ENCODE assay signal across 12 cellular contexts in genomic region chr2:27152796-27153464, GRCh38. TPM values are rescaled to one million over a fixed set of nuclear protein-coding genes. Genes with fewer than 3 reads are reported as not detected.
DNase-seq lines count a peak whose midpoint lies in the region; ATAC-seq and TF ChIP-seq lines count a peak whose summit lies in the region.
"Had no signal": no experiment of that assay in that cellular context is flagged by ENCODE, and none has a peak within 500 bp of the region (broad histone marks: within the 10 kb centered on the region; RNA-seq: fewer than 3 reads in every experiment).

No MANE protein-coding gene starts in this region.

- H3K4me2 ChIP-seq in OCI-LY3 (ENCODE audit: low read length) = peak overlapping the region; percentile 38

- peak; percentile 86 for DNase-seq in COLO668 (lab: John Stamatoyannopoulos, UW; ENCODE audit: unreplicated experiment)
- peak; percentile 49 for DNase-seq in iris pigment epithelial cell (ENCODE audit: low read depth)
- no peak for DNase-seq in ascending aorta (ENCODE audit: low spot score in 2 of 2)
- no peak for DNase-seq in GM19240 (ENCODE audit: insufficient read length, low spot score)
- DNase-seq in prostate gland (ENCODE audit: low spot score) = no peak
- DNase-seq in body of pancreas = no peak
- DNase-seq: activated CD8-positive, alpha-beta memory T cell treated with anti-CD3 and anti-CD28 coated beads for 24 hours; CD4-positive, CD25-positive, alpha-beta regulatory T cell had no signal

- intact Hi-C loops in ascending aorta (cut with DNase I) (no loop called here), prostate gland (cut with DNase I) (no loop called here), body of pancreas (cut with DNase I) (no loop called here)

- no peaks in the 10 kb centered on the region for H3K79me2 ChIP-seq in OCI-LY3 (ENCODE audit: low read length)

- H2AFZ ChIP-seq in OCI-LY3 (ENCODE audit: low read depth, low read length) = no peak overlapping the region

- H3K27me3 ChIP-seq in OCI-LY3 (ENCODE audit: low read depth, low read length) (no peaks in the 10 kb centered on the region), ascending aorta (no peaks in the 10 kb centered on the region), prostate gland (replicated peaks; ENCODE audit: insufficient read depth) (no peaks in the 10 kb centered on the region), body of pancreas (no peaks in the 10 kb centered on the region)

- H3K4me3 ChIP-seq in HEK293 (ENCODE audit: low read depth, low read length) (no peak overlapping the region), OCI-LY3 (ENCODE audit: low read length) (no peak overlapping the region), ascending aorta (no peak overlapping the region), prostate gland (no peak overlapping the region), body of pancreas (no peak overlapping the region)
- H3K4me3 ChIP-seq: skin epidermis had no signal

- H3K4me1 ChIP-seq in HEK293 (ENCODE audit: control insufficient read depth, insufficient read depth, low read length) = no peaks in the 10 kb centered on the region
- H3K4me1 ChIP-seq in OCI-LY3 (ENCODE audit: low read length) = peaks cover 17% of the 10 kb centered on the region
- H3K4me1 ChIP-seq in ascending aorta = no peaks in the 10 kb centered on the region
- H3K4me1 ChIP-seq in prostate gland (replicated peaks) = no peaks in the 10 kb centered on the region
- H3K4me1 ChIP-seq in body of pancreas = no peaks in the 10 kb centered on the region

- TF ChIP-seq POLR2A in prostate gland (IDR thresholded peaks at IDR 0.05) (no peak), body of pancreas (IDR thresholded peaks at IDR 0.05) (no peak)

- no peaks in the 10 kb centered on the region for H4K20me1 ChIP-seq in OCI-LY3 (ENCODE audit: insufficient read depth, low read length)

- no peak for TF ChIP-seq CTCF in HEK293 (tag by site-specific recombination; IDR thresholded peaks at IDR 0.05)
- no peak for TF ChIP-seq CTCF in OCI-LY3 (IDR thresholded peaks at IDR 0.05; ENCODE audit: low read depth, low read length)
- no peak for TF ChIP-seq CTCF in ascending aorta (IDR thresholded peaks at IDR 0.05)
- no peak for TF ChIP-seq CTCF in prostate gland (IDR thresholded peaks at IDR 0.05)
- no peak for TF ChIP-seq CTCF in body of pancreas (IDR thresholded peaks at IDR 0.05)

- no peak overlapping the region for H3K9ac ChIP-seq in OCI-LY3 (ENCODE audit: low read length)

- WGBS in prostate gland = 79% methylated on average over 2 of the region's 2 CpGs
- WGBS in body of pancreas, 2 donors = 39 to 84% methylated on average over 2 of the region's 2 CpGs

- POLR2A ChIA-PET in HEK293 (lab: Yijun Ruan, JAX) = interaction anchor here (0.6 kb wide), 1 partner anchor 26 kb away, joined by 3 read pairs; no protein-coding TSS in a partner anchor

- no peaks in the 10 kb centered on the region for H3K9me3 ChIP-seq in HEK293 (ENCODE audit: control insufficient read depth, insufficient read depth, low read depth, low read length)
- H3K9me3 ChIP-seq in OCI-LY3 (ENCODE audit: insufficient read depth, low read length) = no peaks in the 10 kb centered on the region
- no peaks in the 10 kb centered on the region for H3K9me3 ChIP-seq in ascending aorta
- no peaks in the 10 kb centered on the region for H3K9me3 ChIP-seq in prostate gland
- no peaks in the 10 kb centered on the region for H3K9me3 ChIP-seq in body of pancreas

- no peak for ATAC-seq in body of pancreas

- H3K36me3 ChIP-seq in HEK293 (ENCODE audit: control insufficient read depth in 2 of 2, insufficient read depth in 1 of 2, low read length in 2 of 2) = no peaks in the 10 kb centered on the region
- no peaks in the 10 kb centered on the region for H3K36me3 ChIP-seq in OCI-LY3 (replicated peaks; ENCODE audit: low read depth, low read length)
- H3K36me3 ChIP-seq in ascending aorta = no peaks in the 10 kb centered on the region
- H3K36me3 ChIP-seq in prostate gland = no peaks in the 10 kb centered on the region
- H3K36me3 ChIP-seq in body of pancreas (replicated peaks in 1 of 2; ENCODE audit: insufficient read depth in 1 of 2, low read depth in 2 of 2) = no peaks in the 10 kb centered on the region

- no peak overlapping the region for H3K27ac ChIP-seq in HEK293 (ENCODE audit: extremely low read depth, low read depth, low read length)
- H3K27ac ChIP-seq in OCI-LY3 (ENCODE audit: low read length) = no peak overlapping the region
- no peak overlapping the region for H3K27ac ChIP-seq in ascending aorta
- H3K27ac ChIP-seq in prostate gland = no peak overlapping the region
- H3K27ac ChIP-seq in body of pancreas = no peak overlapping the region
- H3K27ac ChIP-seq: HL-60, skin epidermis had no signal

- CTCF ChIA-PET in HEK293 (lab: Yijun Ruan, JAX) = interaction anchor here (0.5 to 4.5 kb wide), 6 partner anchors 14 to 300 kb away, joined by 3 to 22 read pairs (median 3); no protein-coding TSS in a partner anchor

TF ChIP-seq in HEK293, 187 proteins besides CTCF, POLR2A, EP300 and RAD21:
- TF ChIP-seq ZNF664 (tag by site-specific recombination; IDR thresholded peaks at IDR 0.05) (no peak), PRDM1 (tag by site-specific recombination; IDR thresholded peaks at IDR 0.05) (0 out of 2 replicates have a peak, but pooled peaks have one; percentile 9)

RNA-seq across cellular contexts. Expression of gene TCF23, which starts 4.1 kb away (rescaled TPM):
- total RNA-seq in ascending aorta (not detected), prostate gland (1 to 10 TPM in 1 of 2 donors, not detected in 1; 8.5 TPM), body of pancreas (under 1 TPM; under 0.01 to 0.66 TPM)
- total RNA-seq: CD4-positive, CD25-positive, alpha-beta regulatory T cell had no signal

RNA-seq across cellular contexts. Expression of gene PRR30, which starts 13.7 kb away (rescaled TPM):
- not detected for total RNA-seq in ascending aorta
- 1 to 10 TPM in 1 of 2 donors, not detected in 1; 1.1 TPM for total RNA-seq in prostate gland
- total RNA-seq in body of pancreas = not detected
- total RNA-seq: CD4-positive, CD25-positive, alpha-beta regulatory T cell had no signal

RNA-seq across cellular contexts. Expression of gene PREB, which starts 18.5 kb away (rescaled TPM):
- total RNA-seq in ascending aorta = 116 TPM
- 10 to 100 TPM; 74.0 to 88.9 TPM for total RNA-seq in prostate gland
- total RNA-seq in body of pancreas = 100 to 1,000 TPM in 1 of 2 donors, 10 to 100 TPM in 1; 56.3 to 103 TPM

RNA-seq across cellular contexts. Expression of gene ABHD1, which starts 29.3 kb away (rescaled TPM):
- not detected for total RNA-seq in ascending aorta
- 1 to 10 TPM; 4.1 to 7.0 TPM for total RNA-seq in prostate gland
- total RNA-seq in body of pancreas = under 1 TPM in 1 of 2 donors, not detected in 1; 0.33 TPM

RNA-seq across cellular contexts. Expression of gene CGREF1, which starts 34.0 kb away (rescaled TPM):
- total RNA-seq in ascending aorta = 3.5 TPM
- total RNA-seq in prostate gland = 10 to 100 TPM in 1 of 2 donors, 1 to 10 TPM in 1; 4.9 to 10.7 TPM
- 1 to 10 TPM; 1.0 to 3.0 TPM for total RNA-seq in body of pancreas
- total RNA-seq: CD4-positive, CD25-positive, alpha-beta regulatory T cell had no signal

Comparison
In these comparisons a context has a peak if more than half of its experiments do, and no peak if none do; other contexts are left out.
1. DNase-seq: peak in COLO668 (single experiment) and iris pigment epithelial cell (single experiment); none in ascending aorta (0 of 2), GM19240 (single experiment), prostate gland (single experiment) and body of pancreas (0 of 4).